Comparison of ENCODE assay signal across 9 cellular contexts in the genomic region with DNA sequence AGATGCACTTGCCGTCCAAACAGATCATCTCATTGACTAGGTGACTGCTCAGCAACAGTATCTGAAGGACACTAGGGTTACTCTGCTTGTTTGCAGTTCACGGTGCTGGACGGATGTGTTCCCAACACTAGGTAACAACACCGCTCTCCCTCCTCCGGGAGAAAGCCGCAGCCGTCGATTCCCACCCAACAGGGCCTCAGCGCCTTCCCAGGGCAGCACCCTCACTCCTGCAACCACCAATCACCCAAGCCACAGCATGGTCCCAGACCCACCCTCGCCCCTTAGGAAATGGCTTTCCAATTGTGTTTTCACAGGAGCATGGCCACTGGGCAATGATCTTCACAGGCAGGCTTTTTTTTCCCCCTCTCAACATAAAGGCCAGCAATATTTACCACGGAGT. TPM values are rescaled to one million over a fixed set of nuclear protein-coding genes. Genes with fewer than 3 reads are reported as not detected.
DNase-seq lines count a peak whose midpoint lies in the region; ATAC-seq and TF ChIP-seq lines count a peak whose summit lies in the region.
"Had no signal": no experiment of that assay in that cellular context is flagged by ENCODE, and none has a peak within 500 bp of the region (broad histone marks: within the 10 kb centered on the region; RNA-seq: fewer than 3 reads in every experiment).

No MANE protein-coding gene starts in this region.

- H3K27ac ChIP-seq in BLaER1 (no peak overlapping the region), KMS-11 (0 out of 2 replicates have a peak overlapping the region, but pooled peaks have one; percentile 19), coronary artery (peak overlapping the region in 1 of 2 donors; percentile 82), foreskin keratinocyte (no peak overlapping the region)

- H3K9me3 ChIP-seq in BLaER1, result peaks cover 21% of the 10 kb centered on the region

- peak overlapping the region; percentile 86 for H3K4me2 ChIP-seq in BLaER1
- peak overlapping the region; percentile 85 for H3K4me2 ChIP-seq in KMS-11

- no peaks in the 10 kb centered on the region for H3K27me3 ChIP-seq in BLaER1
- H3K27me3 ChIP-seq in KMS-11 (ENCODE audit: insufficient read depth, low read depth), result no peaks in the 10 kb centered on the region
- peaks cover 13% of the 10 kb centered on the region for H3K27me3 ChIP-seq in foreskin keratinocyte

- H3K4me3 ChIP-seq in BLaER1, result peak overlapping the region; percentile 71
- H3K4me3 ChIP-seq in KMS-11 (IDR thresholded peaks at IDR 0.05; ENCODE audit: insufficient read depth, low read depth, low read length), result no peak overlapping the region
- H3K4me3 ChIP-seq in coronary artery, result peak overlapping the region; percentile 78

- no peak overlapping the region for H3K27ac Mint-ChIP-seq in neural crest cell (ENCODE audit: unreplicated experiment)

- H3K4me3 Mint-ChIP-seq in neural crest cell, result peak overlapping the region; percentile 72

- H3K9me3 Mint-ChIP-seq in neural crest cell, result peaks cover 12% of the 10 kb centered on the region

- peak overlapping the region; percentile 82 for H2AFZ ChIP-seq in KMS-11 (ENCODE audit: low read depth)

- TF ChIP-seq CTCF in KMS-11 (conservative IDR thresholded peaks at IDR 0.05; ENCODE audit: low read depth, low read length) (no peak), coronary artery (IDR thresholded peaks at IDR 0.05) (no peak), neural crest cell (conservative IDR thresholded peaks at IDR 0.05) (no peak), foreskin keratinocyte (conservative IDR thresholded peaks at IDR 0.05) (no peak)

- no peaks in the 10 kb centered on the region for H3K36me3 ChIP-seq in BLaER1
- H3K36me3 ChIP-seq in KMS-11 (ENCODE audit: insufficient read depth), result no peaks in the 10 kb centered on the region

- peaks cover 21% of the 10 kb centered on the region for H3K4me1 Mint-ChIP-seq in neural crest cell

- H3K36me3 Mint-ChIP-seq in neural crest cell (ENCODE audit: low read depth), result no peaks in the 10 kb centered on the region

- H3K9ac ChIP-seq in BLaER1, result no peak overlapping the region; the same call in 1 of the 2 replicates
- peak overlapping the region; percentile 48; the same call in 1 of the 2 replicates for H3K9ac ChIP-seq in KMS-11

- H3K79me2 ChIP-seq in KMS-11 (ENCODE audit: insufficient read depth, low read depth), result no peaks in the 10 kb centered on the region

- ATAC-seq in foreskin keratinocyte, result no peak

- no peak for DNase-seq in coronary artery (ENCODE audit: low spot score)
- DNase-seq in neural crest cell (ENCODE audit: low read depth, low spot score), result no peak
- DNase-seq in NCI-H2029 treated with DMSO at 0.1 percent for 48 hours (lab: John Stamatoyannopoulos, UW), result no peak
- DNase-seq in KG1 (lab: John Stamatoyannopoulos, UW), result no peak
- DNase-seq in foreskin keratinocyte, result no peak
- no peak for DNase-seq in Kasumi-1 (lab: John Stamatoyannopoulos, UW)
- DNase-seq: stimulated activated naive CD8-positive, alpha-beta T cell treated with anti-CD3 and anti-CD28 coated beads, Interleukin-15, amount 100 ng/mL, for 72 hours had no signal

- H4K20me1 ChIP-seq in BLaER1, result no peaks in the 10 kb centered on the region
- H4K20me1 ChIP-seq in KMS-11 (ENCODE audit: insufficient read depth), result no peaks in the 10 kb centered on the region

- peaks cover 23% of the 10 kb centered on the region for H3K27me3 Mint-ChIP-seq in neural crest cell (ENCODE audit: low read depth)
- H3K27me3 Mint-ChIP-seq: stimulated activated naive CD8-positive, alpha-beta T cell treated with anti-CD3 and anti-CD28 coated beads, Interleukin-15, amount 100 ng/mL, for 72 hours had no signal

- peaks cover 36% of the 10 kb centered on the region for H3K4me1 ChIP-seq in BLaER1
- H3K4me1 ChIP-seq in KMS-11 (ENCODE audit: low read depth, poor library complexity, severe bottlenecking), result peaks cover 26% of the 10 kb centered on the region
- no peaks in the 10 kb centered on the region for H3K4me1 ChIP-seq in foreskin keratinocyte

RNA-seq across cellular contexts. Expression of gene TLR5, which starts 0.8 kb away (rescaled TPM):
- total RNA-seq in neural crest cell (0.30 and 0.68 TPM in 2 replicates), foreskin keratinocyte (0.32 and 1.1 TPM in 2 replicates)
- polyA plus RNA-seq in foreskin keratinocyte, result 0.18 TPM in 2 replicates
